ENCODE assay signal across 10 cellular contexts in the genomic region with DNA sequence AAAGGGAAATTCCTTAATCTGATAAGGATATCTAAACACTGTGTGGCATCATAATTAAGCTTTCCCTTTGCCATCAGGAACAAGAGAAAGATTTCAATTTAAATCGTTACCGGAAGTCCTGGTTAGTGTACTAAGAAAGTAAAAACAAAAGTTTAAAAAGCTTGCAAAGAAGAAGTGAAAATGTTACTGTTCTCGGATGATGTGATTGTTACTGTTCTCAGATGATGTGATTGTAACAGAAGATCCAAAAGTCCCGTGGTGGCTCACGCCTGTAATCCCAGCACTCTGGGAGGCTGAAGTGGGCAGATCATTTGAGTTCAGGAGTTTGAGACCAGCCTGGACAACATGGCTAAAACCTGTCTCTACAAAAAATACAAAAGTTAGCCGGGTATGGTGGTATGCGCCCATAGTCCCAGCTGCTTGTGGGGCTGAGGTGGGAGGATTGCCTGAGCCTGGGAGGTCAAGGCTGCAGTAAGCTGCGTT.
A peak's percentile ranks its signal among the peaks of the same experiment; 100 is the strongest.
DNase-seq lines count a peak whose midpoint lies in the region; ATAC-seq, FAIRE-seq and TF ChIP-seq lines count a peak whose summit lies in the region.
"Had no signal": no experiment of that assay in that cellular context is flagged by ENCODE, and none has a peak within 500 bp of the region (broad histone marks: within the 10 kb centered on the region; RNA-seq: fewer than 3 reads in every experiment).

No MANE protein-coding gene starts in this region.

- TF ChIP-seq CTCF in right lobe of liver (IDR thresholded peaks at IDR 0.05) = no peak
- no peak for TF ChIP-seq CTCF in lower lobe of right lung (IDR thresholded peaks at IDR 0.05)

- DNase-seq in right lobe of liver (no peak), NCI-H1092 (lab: John Stamatoyannopoulos, UW) (no peak), dedifferentiated amniotic fluid mesenchymal stem cell (ENCODE audit: extremely low spot score) (no peak), HTR-8/SVneo (ENCODE audit: insufficient read length, low spot score) (no peak), lower lobe of right lung (no peak)
- DNase-seq: NCI-H1694 treated with DMSO at 0.1 percent for 48 hours had no signal

- intact Hi-C loops in right lobe of liver (cut with DNase I) = no loop called here
- intact Hi-C loops in lower lobe of right lung (cut with DNase I) = no loop called here

- H3K9me3 ChIP-seq in right lobe of liver (no peaks in the 10 kb centered on the region), lower lobe of right lung (no peaks in the 10 kb centered on the region)

- H3K27ac ChIP-seq in right lobe of liver (peak overlapping the region; percentile 64 to 95 (median 92)), lower lobe of right lung (no peak overlapping the region)

- ATAC-seq in GM18511 (IDR thresholded peaks at IDR 0.05; ENCODE audit: unreplicated experiment) (peak; percentile 70), GM21367 (IDR thresholded peaks at IDR 0.05; ENCODE audit: unreplicated experiment) (peak; percentile 94), HG03354 (IDR thresholded peaks at IDR 0.05; ENCODE audit: poor library complexity, severe bottlenecking, unreplicated experiment) (peak; percentile 81), right lobe of liver (peak in 3 of 4 donors; percentile 8 to 47 (median 24)), lower lobe of right lung (no peak)

- FAIRE-seq in HTR-8/SVneo (lab: Jason Lieb, UNC) = no peak
- FAIRE-seq: islet of Langerhans had no signal

- H3K4me1 ChIP-seq in right lobe of liver = peaks cover 0 to 45% (median 10%) of the 10 kb centered on the region in 4 donors
- H3K4me1 ChIP-seq in lower lobe of right lung = peaks cover 8% of the 10 kb centered on the region

- no peak for TF ChIP-seq POLR2A in right lobe of liver (IDR thresholded peaks at IDR 0.05)

- WGBS in right lobe of liver (ENCODE audit: insufficient coverage, low coverage, low lambda C conversion rate, missing lambda C conversion rate) = 32% methylated on average over 8 of the region's 8 CpGs

- H3K27me3 ChIP-seq in right lobe of liver (no peaks in the 10 kb centered on the region), lower lobe of right lung (ENCODE audit: low read depth) (no peaks in the 10 kb centered on the region)

- no peak overlapping the region for H3K4me3 ChIP-seq in right lobe of liver
- H3K4me3 ChIP-seq in lower lobe of right lung = no peak overlapping the region

- H3K36me3 ChIP-seq in right lobe of liver (no peaks in the 10 kb centered on the region), lower lobe of right lung (no peaks in the 10 kb centered on the region)

Comparison
In these comparisons a context has a peak if more than half of its experiments do, and no peak if none do; other contexts are left out.
1. ATAC-seq: peak in GM18511 (single experiment), GM21367 (single experiment), HG03354 (single experiment) and right lobe of liver (3 of 4); none in lower lobe of right lung (0 of 2).